30 cellular contexts compared by ENCODE assay signal in the genomic region with DNA sequence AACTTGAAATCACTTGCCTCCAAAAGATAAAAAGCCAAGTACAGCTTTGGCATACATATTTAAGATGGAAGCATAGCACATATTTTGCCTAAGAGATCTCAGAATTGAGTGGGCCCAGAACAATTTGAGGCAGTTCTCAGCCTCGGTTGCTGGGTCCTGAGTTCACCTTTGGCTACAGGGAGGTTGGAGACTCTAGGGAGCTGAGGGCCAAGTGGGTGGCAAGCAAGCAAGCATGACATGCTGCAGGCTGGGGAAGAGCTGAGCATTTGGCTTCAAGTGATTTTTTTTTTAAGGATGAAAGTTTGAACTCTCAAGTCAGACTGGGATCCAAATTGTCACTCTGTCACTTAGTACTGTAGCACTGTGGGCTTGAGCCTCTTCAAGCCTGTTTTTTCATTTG.
"Had no signal": no experiment of that assay in that cellular context is flagged by ENCODE, and none has a peak within 500 bp of the region (broad histone marks: within the 10 kb centered on the region; RNA-seq: fewer than 3 reads in every experiment).

No MANE protein-coding gene starts in this region.

- H3K36me3 ChIP-seq: adrenal gland, esophagus squamous epithelium, gastroesophageal sphincter had no signal

- H3K27ac ChIP-seq: adrenal gland, body of pancreas, epithelial cell of prostate, esophagus squamous epithelium, gastroesophageal sphincter had no signal

- DNase-seq: activated CD4-positive, alpha-beta memory T cell treated with anti-CD3 and anti-CD28 coated beads for 36 hours; activated CD4-positive, alpha-beta T cell treated with anti-CD3 and anti-CD28 coated beads for 36 hours; activated CD4-positive, alpha-beta T cell treated with anti-CD3 and anti-CD28 coated beads, Interleukin-2, amount 10 ng/mL, durations not matched to agents 24 days and 14 days; activated CD4-positive, CD25-positive, alpha-beta regulatory T cell; activated CD4-positive, CD25-positive, alpha-beta regulatory T cell treated with anti-CD3 and anti-CD28 coated beads, Interleukin-2, amount 50 U/mL, for 72 hours; activated CD8-positive, alpha-beta memory T cell treated with anti-CD3 and anti-CD28 coated beads, Interleukin-2, amount 10 ng/mL, durations not matched to agents 7 days and 5 days; activated CD8-positive, alpha-beta memory T cell treated with anti-CD3 and anti-CD28 coated beads, Interleukin-2, amount 50 U/mL, for 4 hours; activated CD8-positive, alpha-beta T cell treated with anti-CD3 and anti-CD28 coated beads, Interleukin-2, amount 10 ng/mL, durations not matched to agents 7 days and 5 days; activated effector memory CD4-positive, alpha-beta T cell treated with anti-CD3 and anti-CD28 coated beads, Interleukin-2, amount 50 U/mL, for 16 hours; activated naive CD4-positive, alpha-beta T cell treated with anti-CD3 and anti-CD28 coated beads for 36 hours; activated naive CD8-positive, alpha-beta T cell treated with anti-CD3 and anti-CD28 coated beads for 36 hours; activated naive CD8-positive, alpha-beta T cell treated with anti-CD3 and anti-CD28 coated beads, Interleukin-2, amount 50 U/mL, for 24 hours; activated T-cell treated with anti-CD3 and anti-CD28 coated beads, Interleukin-2, amount 50 U/mL, for 1 hour; activated T-cell treated with anti-CD3 and anti-CD28 coated beads, Interleukin-2, amount 50 U/mL, for 48 hours; adrenal gland; amygdala; aorta; body of pancreas; cortex of kidney; dermis blood vessel endothelial cell; effector CD4-positive, alpha-beta T cell; effector memory CD8-positive, alpha-beta T cell; esophagus squamous epithelium; foreskin melanocyte; T-helper 2 cell had no signal

- H3K27me3 Mint-ChIP-seq: activated CD4-positive, alpha-beta memory T cell treated with anti-CD3 and anti-CD28 coated beads for 36 hours; activated CD4-positive, alpha-beta T cell treated with anti-CD3 and anti-CD28 coated beads for 36 hours; activated CD4-positive, alpha-beta T cell treated with anti-CD3 and anti-CD28 coated beads, Interleukin-2, amount 10 ng/mL, durations not matched to agents 24 days and 14 days; activated CD8-positive, alpha-beta memory T cell treated with anti-CD3 and anti-CD28 coated beads, Interleukin-2, amount 10 ng/mL, durations not matched to agents 7 days and 5 days; activated naive CD4-positive, alpha-beta T cell treated with anti-CD3 and anti-CD28 coated beads, Interleukin-2, amount 50 U/mL, for 24 hours; activated naive CD8-positive, alpha-beta T cell treated with anti-CD3 and anti-CD28 coated beads for 36 hours; activated naive CD8-positive, alpha-beta T cell treated with anti-CD3 and anti-CD28 coated beads, Interleukin-2, amount 50 U/mL, for 24 hours; effector memory CD8-positive, alpha-beta T cell had no signal

- H3K9me3 ChIP-seq: adrenal gland, body of pancreas, esophagus squamous epithelium, gastroesophageal sphincter had no signal

- H3K9me3 Mint-ChIP-seq: activated CD4-positive, alpha-beta memory T cell treated with anti-CD3 and anti-CD28 coated beads for 36 hours; activated CD4-positive, alpha-beta T cell treated with anti-CD3 and anti-CD28 coated beads, Interleukin-2, amount 10 ng/mL, durations not matched to agents 24 days and 14 days; activated naive CD4-positive, alpha-beta T cell treated with anti-CD3 and anti-CD28 coated beads for 36 hours; activated naive CD4-positive, alpha-beta T cell treated with anti-CD3 and anti-CD28 coated beads, Interleukin-2, amount 50 U/mL, for 24 hours; activated naive CD8-positive, alpha-beta T cell treated with anti-CD3 and anti-CD28 coated beads for 36 hours; activated naive CD8-positive, alpha-beta T cell treated with anti-CD3 and anti-CD28 coated beads, Interleukin-2, amount 50 U/mL, for 24 hours; activated T-helper 1 cell treated with anti-CD3 and anti-CD28 coated beads, Interleukin-12 subunit alpha, Interleukin-12 subunit beta, Interleukin-2, Interleukin-4 antibody, amounts not matched to agents 30 ng/mL and 10 ng/mL and 1 ng/mL, durations not matched to agents 14 hours and 24 hours and 36 hours; activated T-helper 2 cell treated with anti-CD3 and anti-CD28 coated beads, Interferon-gamma antibody, Interleukin-2, Interleukin-4, amounts not matched to agents 10 μg/mL and 5 μg/mL and 100 μg/mL, durations not matched to agents 14 hours and 24 hours and 36 hours; effector memory CD8-positive, alpha-beta T cell had no signal

- H3K4me3 ChIP-seq: adrenal gland, body of pancreas, esophagus squamous epithelium, gastroesophageal sphincter had no signal

- H3K4me3 Mint-ChIP-seq: activated CD4-positive, alpha-beta memory T cell treated with anti-CD3 and anti-CD28 coated beads for 36 hours; activated CD4-positive, alpha-beta T cell treated with anti-CD3 and anti-CD28 coated beads for 36 hours; activated CD4-positive, alpha-beta T cell treated with anti-CD3 and anti-CD28 coated beads, Interleukin-2, amount 10 ng/mL, durations not matched to agents 24 days and 14 days; activated CD8-positive, alpha-beta memory T cell treated with anti-CD3 and anti-CD28 coated beads, Interleukin-2, amount 10 ng/mL, durations not matched to agents 7 days and 5 days; activated CD8-positive, alpha-beta T cell treated with anti-CD3 and anti-CD28 coated beads, Interleukin-2, amount 10 ng/mL, durations not matched to agents 7 days and 5 days; activated naive CD4-positive, alpha-beta T cell treated with anti-CD3 and anti-CD28 coated beads for 36 hours; activated naive CD4-positive, alpha-beta T cell treated with anti-CD3 and anti-CD28 coated beads, Interleukin-2, amount 50 U/mL, for 24 hours; activated naive CD8-positive, alpha-beta T cell treated with anti-CD3 and anti-CD28 coated beads for 36 hours; activated naive CD8-positive, alpha-beta T cell treated with anti-CD3 and anti-CD28 coated beads, Interleukin-2, amount 50 U/mL, for 24 hours; activated T-helper 1 cell treated with anti-CD3 and anti-CD28 coated beads, Interleukin-12 subunit alpha, Interleukin-12 subunit beta, Interleukin-2, Interleukin-4 antibody, amounts not matched to agents 30 ng/mL and 10 ng/mL and 1 ng/mL, durations not matched to agents 14 hours and 24 hours and 36 hours; effector memory CD8-positive, alpha-beta T cell had no signal

- H3K27ac Mint-ChIP-seq: activated CD4-positive, alpha-beta memory T cell treated with anti-CD3 and anti-CD28 coated beads for 36 hours; activated CD4-positive, alpha-beta T cell treated with anti-CD3 and anti-CD28 coated beads for 36 hours; activated CD4-positive, alpha-beta T cell treated with anti-CD3 and anti-CD28 coated beads, Interleukin-2, amount 10 ng/mL, durations not matched to agents 24 days and 14 days; activated CD8-positive, alpha-beta memory T cell treated with anti-CD3 and anti-CD28 coated beads, Interleukin-2, amount 10 ng/mL, durations not matched to agents 7 days and 5 days; activated CD8-positive, alpha-beta T cell treated with anti-CD3 and anti-CD28 coated beads, Interleukin-2, amount 10 ng/mL, durations not matched to agents 7 days and 5 days; activated naive CD4-positive, alpha-beta T cell treated with anti-CD3 and anti-CD28 coated beads for 36 hours; activated naive CD4-positive, alpha-beta T cell treated with anti-CD3 and anti-CD28 coated beads, Interleukin-2, amount 50 U/mL, for 24 hours; activated naive CD8-positive, alpha-beta T cell treated with anti-CD3 and anti-CD28 coated beads for 36 hours; activated naive CD8-positive, alpha-beta T cell treated with anti-CD3 and anti-CD28 coated beads, Interleukin-2, amount 50 U/mL, for 24 hours; activated T-helper 1 cell treated with anti-CD3 and anti-CD28 coated beads, Interleukin-12 subunit alpha, Interleukin-12 subunit beta, Interleukin-2, Interleukin-4 antibody, amounts not matched to agents 30 ng/mL and 10 ng/mL and 1 ng/mL, durations not matched to agents 14 hours and 24 hours and 36 hours; activated T-helper 2 cell treated with anti-CD3 and anti-CD28 coated beads, Interferon-gamma antibody, Interleukin-2, Interleukin-4, amounts not matched to agents 10 μg/mL and 5 μg/mL and 100 μg/mL, durations not matched to agents 14 hours and 24 hours and 36 hours had no signal
